ENCODE assay signal across 8 cellular contexts in the genomic region with DNA sequence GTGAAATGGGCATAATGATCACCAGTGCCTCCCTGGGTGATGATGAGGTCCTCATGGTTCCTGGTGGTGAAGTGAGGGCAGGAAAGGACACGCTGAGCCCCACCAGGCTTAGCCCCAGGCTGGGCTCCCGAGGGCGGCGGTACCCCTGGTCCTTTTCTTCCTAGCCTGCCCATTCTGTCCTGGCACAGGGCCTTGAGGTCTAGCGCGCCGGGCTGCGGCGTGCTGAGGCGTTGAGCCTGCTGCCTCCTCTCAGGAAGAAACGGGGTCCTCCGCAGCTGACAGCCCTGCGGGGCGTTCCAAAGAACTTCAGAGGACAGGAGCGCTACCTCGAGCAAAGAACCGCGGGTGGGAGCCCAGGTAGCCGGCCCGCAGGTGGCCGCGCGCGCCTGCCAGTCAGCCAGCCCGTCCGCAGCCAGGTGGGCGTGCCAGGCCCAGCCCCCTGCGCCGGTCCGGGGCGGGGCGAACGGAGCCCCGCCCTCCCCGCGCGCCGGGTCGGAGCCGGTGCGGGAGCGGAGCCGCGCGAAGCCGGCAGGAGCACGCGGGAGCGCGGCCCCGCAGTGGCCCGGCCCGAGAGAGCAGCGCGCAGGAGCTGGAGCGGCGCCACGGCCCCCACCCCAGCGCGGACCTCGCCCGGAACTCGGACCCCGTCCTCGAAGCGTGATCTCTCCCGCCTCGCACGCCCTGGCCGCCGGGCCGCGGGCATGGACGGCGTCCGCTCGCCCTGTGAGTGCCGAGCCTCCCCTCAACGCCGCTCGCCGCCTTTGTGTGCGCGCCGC. TPM values are rescaled to one million over a fixed set of nuclear protein-coding genes. Genes with fewer than 3 reads are reported as not detected.
DNase-seq lines count a peak whose midpoint lies in the region; ATAC-seq and TF ChIP-seq lines count a peak whose summit lies in the region.

A gene (plus strand): TSS at position 477 of the 776 bp plus-strand sequence. CDS start 791 bp downstream, outside the sequence.

- H3K4me3 ChIP-seq in gastroesophageal sphincter (peak within 1 kb of the TSS; percentile 77 to 87), osteoblast (ENCODE audit: insufficient read depth, low read length) (no peak within 1 kb of the TSS)

- no peak within 1 kb of the TSS for H3K4me2 ChIP-seq in osteoblast (ENCODE audit: insufficient read depth, low read length)

- H3K4me1 Mint-ChIP-seq in activated T-helper 2 cell treated with anti-CD3 and anti-CD28 coated beads, Interferon-gamma antibody, Interleukin-2, Interleukin-4, amounts not matched to agents 10 μg/mL and 5 μg/mL and 100 μg/mL, durations not matched to agents 14 hours and 24 hours and 36 hours (ENCODE audit: low read depth): no peaks in the 10 kb centered on the region

- TF ChIP-seq EP300 in gastroesophageal sphincter (IDR thresholded peaks at IDR 0.05): no peak

- H3K9me3 Mint-ChIP-seq in activated T-helper 2 cell treated with anti-CD3 and anti-CD28 coated beads, Interferon-gamma antibody, Interleukin-2, Interleukin-4, amounts not matched to agents 10 μg/mL and 5 μg/mL and 100 μg/mL, durations not matched to agents 14 hours and 24 hours and 36 hours: no peaks in the 10 kb centered on the region

- H3K4me3 Mint-ChIP-seq in activated T-helper 2 cell treated with anti-CD3 and anti-CD28 coated beads, Interferon-gamma antibody, Interleukin-2, Interleukin-4, amounts not matched to agents 10 μg/mL and 5 μg/mL and 100 μg/mL, durations not matched to agents 14 hours and 24 hours and 36 hours (ENCODE audit: low read depth): peak within 1 kb of the TSS; percentile 70

- H3K36me3 ChIP-seq in gastroesophageal sphincter (no peaks in the 10 kb centered on the region), osteoblast (ENCODE audit: insufficient read depth, low read length) (no peaks in the 10 kb centered on the region)

- no peaks in the 10 kb centered on the region for H3K36me3 Mint-ChIP-seq in activated T-helper 2 cell treated with anti-CD3 and anti-CD28 coated beads, Interferon-gamma antibody, Interleukin-2, Interleukin-4, amounts not matched to agents 10 μg/mL and 5 μg/mL and 100 μg/mL, durations not matched to agents 14 hours and 24 hours and 36 hours (ENCODE audit: low read depth)

- peaks cover 47% of the 10 kb centered on the region for H3K27me3 Mint-ChIP-seq in activated T-helper 2 cell treated with anti-CD3 and anti-CD28 coated beads, Interferon-gamma antibody, Interleukin-2, Interleukin-4, amounts not matched to agents 10 μg/mL and 5 μg/mL and 100 μg/mL, durations not matched to agents 14 hours and 24 hours and 36 hours (ENCODE audit: low read depth)

- no peak within 1 kb of the TSS for H3K27ac Mint-ChIP-seq in activated T-helper 2 cell treated with anti-CD3 and anti-CD28 coated beads, Interferon-gamma antibody, Interleukin-2, Interleukin-4, amounts not matched to agents 10 μg/mL and 5 μg/mL and 100 μg/mL, durations not matched to agents 14 hours and 24 hours and 36 hours

- in situ Hi-C loops in G401 (cut with HindIII; ENCODE audit: low sequenced_read_pairs): no loop called here

- no peaks in the 10 kb centered on the region for H3K79me2 ChIP-seq in osteoblast (ENCODE audit: insufficient read depth, low read length)

- peak; percentile 81 for ATAC-seq in gastroesophageal sphincter
- no peak for ATAC-seq in HG03457 (IDR thresholded peaks at IDR 0.05; ENCODE audit: unreplicated experiment)
- ATAC-seq in HG02678 (IDR thresholded peaks at IDR 0.05; ENCODE audit: unreplicated experiment): no peak
- ATAC-seq in HG03097 (IDR thresholded peaks at IDR 0.05; ENCODE audit: low FRiP score, unreplicated experiment): no peak

- H3K27ac ChIP-seq in gastroesophageal sphincter (peak within 1 kb of the TSS; percentile 30 to 88 (median 88)), osteoblast (ENCODE audit: low read depth, low read length) (no peak within 1 kb of the TSS)

- H3K9me3 ChIP-seq in gastroesophageal sphincter (no peaks in the 10 kb centered on the region), osteoblast (ENCODE audit: low read depth, low read length) (no peaks in the 10 kb centered on the region)

- H3K4me1 ChIP-seq in gastroesophageal sphincter (peaks cover 0 to 74% (median 21%) of the 10 kb centered on the region in 3 donors), osteoblast (ENCODE audit: insufficient read depth, low read length) (no peaks in the 10 kb centered on the region)

- intact Hi-C loops in activated T-helper 2 cell treated with anti-CD3 and anti-CD28 coated beads, Interferon-gamma antibody, Interleukin-2, Interleukin-4, amounts not matched to agents 10 μg/mL and 5 μg/mL and 100 μg/mL, durations not matched to agents 14 hours and 24 hours and 36 hours (cut with micrococcal nuclease): no loop called here

- no peaks in the 10 kb centered on the region for H4K20me1 ChIP-seq in osteoblast (ENCODE audit: insufficient read depth, low read length)

- peak; percentile 74 for DNase-seq in G401 (ENCODE audit: low spot score)
- DNase-seq in NCI-H2171 (lab: John Stamatoyannopoulos, UW): peak; percentile 40
- peak; percentile 26 for DNase-seq in activated T-helper 2 cell treated with anti-CD3 and anti-CD28 coated beads, Interferon-gamma antibody, Interleukin-2, Interleukin-4, amounts not matched to agents 10 μg/mL and 5 μg/mL and 100 μg/mL, durations not matched to agents 14 hours and 24 hours and 36 hours (ENCODE audit: low spot score)
- peak; percentile 89 for DNase-seq in osteoblast (ENCODE audit: insufficient read length, low spot score, missing footprints)

- H3K27me3 ChIP-seq in gastroesophageal sphincter (peaks cover 14% of the 10 kb centered on the region), osteoblast (ENCODE audit: insufficient read depth, low read length) (peaks cover 41% of the 10 kb centered on the region)

- TF ChIP-seq CTCF in gastroesophageal sphincter (IDR thresholded peaks at IDR 0.05) (no peak), osteoblast (IDR thresholded peaks at IDR 0.05; ENCODE audit: extremely low read depth, low read depth, low read length) (no peak)

- H2AFZ ChIP-seq in osteoblast (ENCODE audit: low read length): no peak within 1 kb of the TSS

- WGBS in gastroesophageal sphincter (ENCODE audit: low coverage in 1 of 2), 2 donors: no CpG with 5 or more reads among the region's 85 CpGs

- peak in 1 of 2 donors; percentile 48 for TF ChIP-seq POLR2A in gastroesophageal sphincter (IDR thresholded peaks at IDR 0.05)

RNA-seq across cellular contexts. Expression of the gene that starts here (rescaled TPM):
- total RNA-seq in G401 (2014; rRNA removed; shearing (Covaris generic)): 5.8 and 8.9 TPM in 2 replicates
- 1.2 and 1.6 TPM in 2 replicates for total RNA-seq in activated T-helper 2 cell treated with anti-CD3 and anti-CD28 coated beads, Interferon-gamma antibody, Interleukin-2, Interleukin-4, amounts not matched to agents 10 μg/mL and 5 μg/mL and 100 μg/mL, durations not matched to agents 14 hours and 24 hours and 36 hours
- total RNA-seq in gastroesophageal sphincter: 100 to 1,000 TPM in 1 of 4 donors, 10 to 100 TPM in 3; 26.8 to 104 (median 48.6) TPM
- total RNA-seq in osteoblast: not detected in 2 replicates

Comparison
In these comparisons a context has a peak if more than half of its experiments do, and no peak if none do; other contexts are left out.
1. Peak in DNase-seq in osteoblast; RNA of the gene not detected or under 1 TPM.
2. DNase-seq: peak in every context shown above with its lines; median percentile 89 in osteoblast; 74 in G401; 40 in NCI-H2171; 26 in activated T-helper 2 cell treated with anti-CD3 and anti-CD28 coated beads, Interferon-gamma antibody, Interleukin-2, Interleukin-4, amounts not matched to agents 10 μg/mL and 5 μg/mL and 100 μg/mL, durations not matched to agents 14 hours and 24 hours and 36 hours.